ENCODE assay signal across 22 cellular contexts in genomic region chr19:49626243-49626642, GRCh38.
"Had no signal": no experiment of that assay in that cellular context is flagged by ENCODE, and none has a peak within 500 bp of the region (broad histone marks: within the 10 kb centered on the region; RNA-seq: fewer than 3 reads in every experiment).

No MANE protein-coding gene starts in this region.

- ATAC-seq: SK-N-SH treated with all-trans-retinoic acid at 6 μM for 48 hours had no signal

- H3K9me3 Mint-ChIP-seq: IgD-negative memory B cell had no signal

- H3K27me3 ChIP-seq: SJCRH30 had no signal

- H3K27ac Mint-ChIP-seq: IgD-negative memory B cell had no signal

- H3K9me3 ChIP-seq: SJCRH30 had no signal

- H3K4me3 ChIP-seq: K562, SJCRH30 had no signal

- H3K4me3 Mint-ChIP-seq: IgD-negative memory B cell had no signal

- H3K4me1 ChIP-seq: SJCRH30 had no signal

- DNase-seq: Kasumi-1, MM.1S, NCI-H1092 treated with DMSO at 0.1 percent for 48 hours, NCI-H1436, NCI-H187, NCI-H2029, NCI-H2081 treated with DMSO at 0.1 percent for 48 hours, NCI-H2171, NCI-H226, NCI-H446, NCI-H510A, NCI-H524 treated with DMSO at 0.1 percent for 48 hours, NCI-H69, NCI-H774, RPMI8226, SHP77, SJCRH30 had no signal

- H3K27ac ChIP-seq: HL-60, KMS-11, SJCRH30 had no signal
